In the genomic region with DNA sequence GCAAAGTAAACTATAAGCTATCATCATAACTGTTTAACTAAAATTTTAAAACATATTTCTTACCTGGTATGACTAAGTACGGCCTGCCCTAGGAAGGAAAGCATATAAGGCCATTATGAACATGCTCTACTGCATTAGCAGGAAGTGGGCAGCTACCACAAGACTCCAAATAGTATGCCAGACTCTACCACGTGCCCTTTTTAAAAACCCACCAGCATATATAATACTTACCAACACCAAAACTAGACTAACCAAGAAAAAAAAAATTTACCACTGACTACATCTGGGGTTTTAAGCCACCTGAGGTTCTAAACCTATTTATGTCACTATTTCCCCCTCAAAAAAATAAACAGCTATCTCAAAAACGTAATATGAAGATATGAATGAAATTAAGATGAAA, we compare ENCODE assay signal across 8 cellular contexts.
DNase-seq lines count a peak whose midpoint lies in the region; ATAC-seq lines count a peak whose summit lies in the region.

No MANE protein-coding gene starts in this region.

- ATAC-seq in GM19351 (IDR thresholded peaks at IDR 0.05; ENCODE audit: unreplicated experiment) (peak; percentile 94), HG03342 (IDR thresholded peaks at IDR 0.05; ENCODE audit: unreplicated experiment) (peak; percentile 93)

- peak; percentile 33 for DNase-seq in CD1c-positive myeloid dendritic cell (ENCODE audit: extremely low spot score)
- peak; percentile 28 for DNase-seq in activated CD4-positive, alpha-beta T cell treated with anti-CD3 and anti-CD28 coated beads, Interleukin-2, amount 50 U/mL, for 1 hour
- peak; percentile 54 for DNase-seq in stimulated activated CD4-positive, alpha-beta T cell treated with anti-CD3 and anti-CD28 coated beads, Interleukin-4, amount 100 ng/mL, for 24 hours
- DNase-seq in RPMI8226 = no peak
- no peak for DNase-seq in pons (ENCODE audit: low spot score)
- DNase-seq in NCI-H2227 (lab: John Stamatoyannopoulos, UW; ENCODE audit: unreplicated experiment) = no peak

Comparison
In these comparisons a context has a peak if more than half of its experiments do, and no peak if none do; other contexts are left out.
1. DNase-seq: peak in CD1c-positive myeloid dendritic cell (single experiment), activated CD4-positive, alpha-beta T cell treated with anti-CD3 and anti-CD28 coated beads, Interleukin-2, amount 50 U/mL, for 1 hour (single experiment) and stimulated activated CD4-positive, alpha-beta T cell treated with anti-CD3 and anti-CD28 coated beads, Interleukin-4, amount 100 ng/mL, for 24 hours (single experiment); none in RPMI8226 (single experiment), pons (single experiment) and NCI-H2227 (single experiment).